Comparison of ENCODE assay signal across 9 cellular contexts in genomic region chr11:30585067-30585891, GRCh38. TPM values are rescaled to one million over a fixed set of nuclear protein-coding genes. Genes with fewer than 3 reads are reported as not detected.
DNase-seq lines count a peak whose midpoint lies in the region; ATAC-seq, FAIRE-seq and TF ChIP-seq lines count a peak whose summit lies in the region.
"Had no signal": no experiment of that assay in that cellular context is flagged by ENCODE, and none has a peak within 500 bp of the region (broad histone marks: within the 10 kb centered on the region; RNA-seq: fewer than 3 reads in every experiment).

No MANE protein-coding gene starts in this region.

- no peaks in the 10 kb centered on the region for H3K9me3 ChIP-seq in right lobe of liver

- no peaks in the 10 kb centered on the region for H3K36me3 ChIP-seq in right lobe of liver

- H3K9me3 Mint-ChIP-seq in dendritic cell treated with granulocyte-macrophage colony-stimulating factor and Interleukin-4, amounts not matched to agents 40 ng/mL and 50 ng/mL, for 4 days, result no peaks in the 10 kb centered on the region

- TF ChIP-seq POLR2A in right lobe of liver (IDR thresholded peaks at IDR 0.05), result no peak

- WGBS in right lobe of liver (ENCODE audit: insufficient coverage, low coverage, low lambda C conversion rate, missing lambda C conversion rate), result 1% methylated on average over 31 of the region's 76 CpGs

- ATAC-seq in right lobe of liver, result peak; percentile 58 to 62 (median 60)

- H3K27me3 ChIP-seq in right lobe of liver, result no peaks in the 10 kb centered on the region

- H3K4me1 ChIP-seq in right lobe of liver, result peaks cover 0 to 6% (median 0%) of the 10 kb centered on the region in 4 donors

- no peak overlapping the region for H3K27ac Mint-ChIP-seq in dendritic cell treated with granulocyte-macrophage colony-stimulating factor and Interleukin-4, amounts not matched to agents 40 ng/mL and 50 ng/mL, for 4 days

- H3K4me1 Mint-ChIP-seq in dendritic cell treated with granulocyte-macrophage colony-stimulating factor and Interleukin-4, amounts not matched to agents 40 ng/mL and 50 ng/mL, for 4 days (ENCODE audit: low read depth), result peaks cover 15% of the 10 kb centered on the region

- no peak for TF ChIP-seq EP300 in Ishikawa (IDR thresholded peaks at IDR 0.05; ENCODE audit: borderline replicate concordance)

- H3K4me3 ChIP-seq in right lobe of liver, result peak overlapping the region; percentile 65 to 78 (median 71)

- intact Hi-C loops in dendritic cell treated with granulocyte-macrophage colony-stimulating factor and Interleukin-4, amounts not matched to agents 40 ng/mL and 50 ng/mL, for 4 days (cut with micrococcal nuclease), result loop anchor here (10.0 kb wide), 1 partner anchor 150 kb away; no protein-coding TSS in a partner anchor
- intact Hi-C loops in right lobe of liver (cut with DNase I), result no loop called here

- no peak for TF ChIP-seq RAD21 in Ishikawa (IDR thresholded peaks at IDR 0.05; ENCODE audit: low read depth)

- FAIRE-seq in HTR-8/SVneo (lab: Jason Lieb, UNC), result no peak

- TF ChIP-seq CTCF in right lobe of liver (IDR thresholded peaks at IDR 0.05), result no peak

- H3K4me3 Mint-ChIP-seq in dendritic cell treated with granulocyte-macrophage colony-stimulating factor and Interleukin-4, amounts not matched to agents 40 ng/mL and 50 ng/mL, for 4 days, result peak overlapping the region; percentile 70

- H3K27ac ChIP-seq in right lobe of liver (no peak overlapping the region), substantia nigra (ENCODE audit: low read depth, low read length, poor library complexity, severe bottlenecking) (peak overlapping the region; percentile 11)
- H3K27ac ChIP-seq: C4-2B had no signal

- H3K36me3 Mint-ChIP-seq in dendritic cell treated with granulocyte-macrophage colony-stimulating factor and Interleukin-4, amounts not matched to agents 40 ng/mL and 50 ng/mL, for 4 days (ENCODE audit: low read depth), result no peaks in the 10 kb centered on the region

- peaks cover 60% of the 10 kb centered on the region for H3K27me3 Mint-ChIP-seq in dendritic cell treated with granulocyte-macrophage colony-stimulating factor and Interleukin-4, amounts not matched to agents 40 ng/mL and 50 ng/mL, for 4 days

- DNase-seq in NCI-H748 (lab: John Stamatoyannopoulos, UW; ENCODE audit: unreplicated experiment), result peak; percentile 34
- no peak for DNase-seq in NCI-H748 treated with DMSO at 0.1 percent for 48 hours (lab: John Stamatoyannopoulos, UW)
- peak; percentile 41 to 55 (median 46) for DNase-seq in right lobe of liver
- DNase-seq in substantia nigra (lab: John Stamatoyannopoulos, UW), result peak in 25 of 49 donors; percentile 5 to 53 (median 25)
- DNase-seq in inferior parietal cortex (ENCODE audit: extremely low spot score), result no peak
- no peak for DNase-seq in HTR-8/SVneo (ENCODE audit: insufficient read length, low spot score)

TF ChIP-seq in Ishikawa, 13 proteins besides CTCF, POLR2A, EP300 and RAD21:
- TF ChIP-seq EGR1 (IDR thresholded peaks at IDR 0.05) (no peak), TCF12 (IDR thresholded peaks at IDR 0.05; ENCODE audit: low read depth) (no peak), CEBPB (IDR thresholded peaks at IDR 0.05) (no peak), MAX (IDR thresholded peaks at IDR 0.05) (no peak; the same call in 1 of the 2 replicates), NFIC (IDR thresholded peaks at IDR 0.05) (no peak), TAF1 (IDR thresholded peaks at IDR 0.05; ENCODE audit: low read depth) (0 out of 2 replicates have a peak, but pooled peaks have one; percentile 25)
- TF ChIP-seq, protein P1, sequence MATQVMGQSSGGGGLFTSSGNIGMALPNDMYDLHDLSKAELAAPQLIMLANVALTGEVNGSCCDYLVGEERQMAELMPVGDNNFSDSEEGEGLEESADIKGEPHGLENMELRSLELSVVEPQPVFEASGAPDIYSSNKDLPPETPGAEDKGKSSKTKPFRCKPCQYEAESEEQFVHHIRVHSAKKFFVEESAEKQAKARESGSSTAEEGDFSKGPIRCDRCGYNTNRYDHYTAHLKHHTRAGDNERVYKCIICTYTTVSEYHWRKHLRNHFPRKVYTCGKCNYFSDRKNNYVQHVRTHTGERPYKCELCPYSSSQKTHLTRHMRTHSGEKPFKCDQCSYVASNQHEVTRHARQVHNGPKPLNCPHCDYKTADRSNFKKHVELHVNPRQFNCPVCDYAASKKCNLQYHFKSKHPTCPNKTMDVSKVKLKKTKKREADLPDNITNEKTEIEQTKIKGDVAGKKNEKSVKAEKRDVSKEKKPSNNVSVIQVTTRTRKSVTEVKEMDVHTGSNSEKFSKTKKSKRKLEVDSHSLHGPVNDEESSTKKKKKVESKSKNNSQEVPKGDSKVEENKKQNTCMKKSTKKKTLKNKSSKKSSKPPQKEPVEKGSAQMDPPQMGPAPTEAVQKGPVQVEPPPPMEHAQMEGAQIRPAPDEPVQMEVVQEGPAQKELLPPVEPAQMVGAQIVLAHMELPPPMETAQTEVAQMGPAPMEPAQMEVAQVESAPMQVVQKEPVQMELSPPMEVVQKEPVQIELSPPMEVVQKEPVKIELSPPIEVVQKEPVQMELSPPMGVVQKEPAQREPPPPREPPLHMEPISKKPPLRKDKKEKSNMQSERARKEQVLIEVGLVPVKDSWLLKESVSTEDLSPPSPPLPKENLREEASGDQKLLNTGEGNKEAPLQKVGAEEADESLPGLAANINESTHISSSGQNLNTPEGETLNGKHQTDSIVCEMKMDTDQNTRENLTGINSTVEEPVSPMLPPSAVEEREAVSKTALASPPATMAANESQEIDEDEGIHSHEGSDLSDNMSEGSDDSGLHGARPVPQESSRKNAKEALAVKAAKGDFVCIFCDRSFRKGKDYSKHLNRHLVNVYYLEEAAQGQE (IDR thresholded peaks at IDR 0.05; ENCODE audit: low read depth), result no peak

RNA-seq across cellular contexts. Expression of gene MPPED2, which starts 0.9 kb away (rescaled TPM):
- 1 to 10 TPM in 2 of 6 experiments, under 1 TPM in 4; 0.12 to 1.8 (median 0.75) TPM for total RNA-seq in right lobe of liver

Comparison
In these comparisons a context has a peak if more than half of its experiments do, and no peak if none do; other contexts are left out.
1. DNase-seq: peak in NCI-H748 (single experiment), right lobe of liver (3 of 3) and substantia nigra (25 of 49); none in NCI-H748 treated with DMSO at 0.1 percent for 48 hours (single experiment), inferior parietal cortex (single experiment) and HTR-8/SVneo (single experiment).